1 cellular context compared by ENCODE assay signal in the genomic region with DNA sequence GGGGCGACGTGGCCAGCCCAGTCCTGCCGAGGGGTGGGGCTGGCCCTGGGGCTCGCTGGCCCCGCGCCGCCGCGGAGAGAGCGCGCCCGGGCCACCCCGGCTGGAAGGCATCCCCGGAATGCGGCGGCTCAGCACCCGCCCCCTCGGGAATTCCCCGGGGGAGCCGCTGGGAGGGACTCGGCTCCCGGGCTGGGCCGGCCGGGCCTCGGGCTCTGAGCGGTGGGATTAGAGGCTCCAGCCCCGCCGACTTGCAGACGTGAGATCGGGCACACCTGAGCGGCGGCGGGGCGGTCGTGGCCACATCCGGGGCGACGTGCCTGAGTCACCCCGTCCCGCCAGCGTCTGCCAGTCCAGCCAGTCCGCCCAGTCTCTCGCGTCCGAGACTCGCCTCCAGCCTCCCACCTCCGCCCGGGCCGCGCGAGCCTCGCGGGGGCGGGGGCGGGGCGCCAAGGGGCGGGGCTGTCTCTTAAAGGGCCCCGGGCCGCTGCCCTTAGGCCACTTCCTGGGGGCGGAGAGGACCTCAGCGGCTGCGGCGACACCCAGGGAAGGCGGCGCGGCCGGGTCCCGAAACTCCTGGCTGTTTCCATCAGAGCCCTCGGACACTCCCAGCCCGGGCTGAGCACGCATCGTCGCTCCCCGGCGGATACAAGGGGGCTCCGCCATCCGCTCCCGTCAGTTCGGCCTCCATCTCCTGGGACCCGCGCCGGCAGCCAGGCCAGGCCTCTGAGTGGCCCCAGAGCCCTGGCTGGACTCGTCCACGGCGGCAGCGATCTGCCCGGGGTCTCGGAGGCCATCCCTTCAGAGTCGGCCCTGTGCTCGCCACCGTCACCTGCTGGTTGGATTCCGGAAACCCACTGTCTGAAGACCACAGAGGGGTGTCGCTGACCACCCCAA.
TF ChIP-seq lines count a peak whose summit lies in the region.

Gene KCTD11, plus strand, starts transcription at position 498 of the 894 bp plus-strand sequence.

TF ChIP-seq in GM23338, 12 proteins besides CTCF, POLR2A, EP300 and RAD21 (continued from another document):
- TF ChIP-seq ZNF462 (CRISPR knock-in tag; IDR thresholded peaks at IDR 0.05), result no peak
- no peak for TF ChIP-seq STAT1 (IDR thresholded peaks at IDR 0.05; ENCODE audit: unreplicated experiment)
- TF ChIP-seq, protein P1, sequence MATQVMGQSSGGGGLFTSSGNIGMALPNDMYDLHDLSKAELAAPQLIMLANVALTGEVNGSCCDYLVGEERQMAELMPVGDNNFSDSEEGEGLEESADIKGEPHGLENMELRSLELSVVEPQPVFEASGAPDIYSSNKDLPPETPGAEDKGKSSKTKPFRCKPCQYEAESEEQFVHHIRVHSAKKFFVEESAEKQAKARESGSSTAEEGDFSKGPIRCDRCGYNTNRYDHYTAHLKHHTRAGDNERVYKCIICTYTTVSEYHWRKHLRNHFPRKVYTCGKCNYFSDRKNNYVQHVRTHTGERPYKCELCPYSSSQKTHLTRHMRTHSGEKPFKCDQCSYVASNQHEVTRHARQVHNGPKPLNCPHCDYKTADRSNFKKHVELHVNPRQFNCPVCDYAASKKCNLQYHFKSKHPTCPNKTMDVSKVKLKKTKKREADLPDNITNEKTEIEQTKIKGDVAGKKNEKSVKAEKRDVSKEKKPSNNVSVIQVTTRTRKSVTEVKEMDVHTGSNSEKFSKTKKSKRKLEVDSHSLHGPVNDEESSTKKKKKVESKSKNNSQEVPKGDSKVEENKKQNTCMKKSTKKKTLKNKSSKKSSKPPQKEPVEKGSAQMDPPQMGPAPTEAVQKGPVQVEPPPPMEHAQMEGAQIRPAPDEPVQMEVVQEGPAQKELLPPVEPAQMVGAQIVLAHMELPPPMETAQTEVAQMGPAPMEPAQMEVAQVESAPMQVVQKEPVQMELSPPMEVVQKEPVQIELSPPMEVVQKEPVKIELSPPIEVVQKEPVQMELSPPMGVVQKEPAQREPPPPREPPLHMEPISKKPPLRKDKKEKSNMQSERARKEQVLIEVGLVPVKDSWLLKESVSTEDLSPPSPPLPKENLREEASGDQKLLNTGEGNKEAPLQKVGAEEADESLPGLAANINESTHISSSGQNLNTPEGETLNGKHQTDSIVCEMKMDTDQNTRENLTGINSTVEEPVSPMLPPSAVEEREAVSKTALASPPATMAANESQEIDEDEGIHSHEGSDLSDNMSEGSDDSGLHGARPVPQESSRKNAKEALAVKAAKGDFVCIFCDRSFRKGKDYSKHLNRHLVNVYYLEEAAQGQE (IDR thresholded peaks at IDR 0.05; ENCODE audit: unreplicated experiment), result no peak
- no peak for TF ChIP-seq ZNF331 (CRISPR knock-in tag; IDR thresholded peaks at IDR 0.05; ENCODE audit: low read depth)
- no peak for TF ChIP-seq EZH2 (IDR thresholded peaks at IDR 0.05; ENCODE audit: low read depth, unreplicated experiment)
- TF ChIP-seq POLR2AphosphoS5 (IDR thresholded peaks at IDR 0.05; ENCODE audit: low read depth), result peak; percentile 65; the same call in 1 of the 2 replicates
- no peak for TF ChIP-seq EZH2phosphoT487 (IDR thresholded peaks at IDR 0.05; ENCODE audit: unreplicated experiment)
- TF ChIP-seq NANOG (IDR thresholded peaks at IDR 0.05; ENCODE audit: borderline replicate concordance), result no peak
- TF ChIP-seq CREB1 (CRISPR knock-in tag; IDR thresholded peaks at IDR 0.05; ENCODE audit: low read depth), result 0 out of 2 replicates have a peak, but pooled peaks have one; percentile 8
